8 cellular contexts compared by ENCODE assay signal in genomic region chr3:69700949-69701348, GRCh38.
"Had no signal": no experiment of that assay in that cellular context is flagged by ENCODE, and none has a peak within 500 bp of the region (broad histone marks: within the 10 kb centered on the region; RNA-seq: fewer than 3 reads in every experiment).

No MANE protein-coding gene starts in this region.

- H3K4me3 ChIP-seq: GM12878 had no signal

- ATAC-seq: GM12878 had no signal

- FAIRE-seq: G401.6, GM12878, GM12891, GM12892, GM18507, GM19239 had no signal

- DNase-seq: GDM1, GF-D8 had no signal
